13 cellular contexts compared by ENCODE assay signal in genomic region chr5:76999451-76999850, GRCh38. TPM values are rescaled to one million over a fixed set of nuclear protein-coding genes. Genes with fewer than 3 reads are reported as not detected.
DNase-seq lines count a peak whose midpoint lies in the region; ATAC-seq lines count a peak whose summit lies in the region.
"Had no signal": no experiment of that assay in that cellular context is flagged by ENCODE, and none has a peak within 500 bp of the region (broad histone marks: within the 10 kb centered on the region; RNA-seq: fewer than 3 reads in every experiment).

No MANE protein-coding gene starts in this region.

- no peaks in the 10 kb centered on the region for H3K36me3 ChIP-seq in adipocyte (ENCODE audit: control insufficient read depth, insufficient read depth, low read length, severe bottlenecking)
- H3K36me3 ChIP-seq: BLaER1 treated with 17β-estradiol and CSF1 and Interleukin-3, amounts not matched to agents 10 nM and 100 nM; tibial artery had no signal

- no peaks in the 10 kb centered on the region for H3K4me1 ChIP-seq in adipocyte (ENCODE audit: control insufficient read depth, insufficient read depth, low read length)
- H3K4me1 ChIP-seq: tibial artery had no signal

- H3K4me3 Mint-ChIP-seq in activated CD4-positive, alpha-beta memory T cell treated with anti-CD3 and anti-CD28 coated beads, Interleukin-2, amount 10 ng/mL, durations not matched to agents 7 days and 5 days: no peak overlapping the region
- H3K4me3 Mint-ChIP-seq: IgD-negative memory B cell; natural killer cell treated with Interleukin-12 subunit alpha and Interleukin-12 subunit beta and Interleukin-15 and Interleukin-18, amount 100 ng/mL, for 72 hours had no signal

- no peak overlapping the region for H3K27ac Mint-ChIP-seq in activated CD4-positive, alpha-beta memory T cell treated with anti-CD3 and anti-CD28 coated beads, Interleukin-2, amount 10 ng/mL, durations not matched to agents 7 days and 5 days
- H3K27ac Mint-ChIP-seq: IgD-negative memory B cell; natural killer cell treated with Interleukin-12 subunit alpha and Interleukin-12 subunit beta and Interleukin-15 and Interleukin-18, amount 100 ng/mL, for 72 hours had no signal

- H3K27me3 ChIP-seq in adipocyte (replicated peaks; ENCODE audit: control insufficient read depth, insufficient read depth, low read length): peaks cover 2% of the 10 kb centered on the region
- H3K27me3 ChIP-seq: BLaER1 treated with 17β-estradiol and CSF1 and Interleukin-3, amounts not matched to agents 10 nM and 100 nM had no signal

- H3K27me3 Mint-ChIP-seq in activated CD4-positive, alpha-beta memory T cell treated with anti-CD3 and anti-CD28 coated beads, Interleukin-2, amount 10 ng/mL, durations not matched to agents 7 days and 5 days: peaks cover 33% of the 10 kb centered on the region

- peaks cover 3% of the 10 kb centered on the region for H3K4me1 Mint-ChIP-seq in activated CD4-positive, alpha-beta memory T cell treated with anti-CD3 and anti-CD28 coated beads, Interleukin-2, amount 10 ng/mL, durations not matched to agents 7 days and 5 days
- H3K4me1 Mint-ChIP-seq: IgD-negative memory B cell had no signal

- H3K4me3 ChIP-seq in adipocyte (ENCODE audit: low read length): no peak overlapping the region
- H3K4me3 ChIP-seq: BLaER1 treated with 17β-estradiol and CSF1 and Interleukin-3, amounts not matched to agents 10 nM and 100 nM; tibial artery had no signal

- H3K9me3 Mint-ChIP-seq in activated CD4-positive, alpha-beta memory T cell treated with anti-CD3 and anti-CD28 coated beads, Interleukin-2, amount 10 ng/mL, durations not matched to agents 7 days and 5 days: no peaks in the 10 kb centered on the region
- H3K9me3 Mint-ChIP-seq: natural killer cell treated with Interleukin-12 subunit alpha and Interleukin-12 subunit beta and Interleukin-15 and Interleukin-18, amount 100 ng/mL, for 72 hours had no signal

- ATAC-seq in HG03025 (IDR thresholded peaks at IDR 0.05; ENCODE audit: low FRiP score, unreplicated experiment): no peak
- ATAC-seq: natural killer cell treated with Interleukin-12 subunit alpha and Interleukin-12 subunit beta and Interleukin-15 and Interleukin-18, amount 100 ng/mL, for 72 hours; Panc1 had no signal

- no peaks in the 10 kb centered on the region for H3K9me3 ChIP-seq in adipocyte (ENCODE audit: control insufficient read depth, low read length)
- H3K9me3 ChIP-seq: BLaER1 treated with 17β-estradiol and CSF1 and Interleukin-3, amounts not matched to agents 10 nM and 100 nM; tibial artery had no signal

- POLR2A ChIA-PET in activated CD4-positive, alpha-beta memory T cell treated with anti-CD3 and anti-CD28 coated beads, Interleukin-2, amount 10 ng/mL, durations not matched to agents 7 days and 5 days (lab: Charles Lee): no interaction called here

- peak; percentile 35 for DNase-seq in AG08396 (ENCODE audit: low spot score)
- DNase-seq in HS-5 (ENCODE audit: low read depth): peak; percentile 73
- DNase-seq in adipocyte (ENCODE audit: low read depth): peak; percentile 61
- peak; percentile 6 for DNase-seq in glomerular visceral epithelial cell (ENCODE audit: extremely low spot score)
- DNase-seq in NCI-H1417 (lab: John Stamatoyannopoulos, UW): no peak
- no peak for DNase-seq in activated CD4-positive, alpha-beta memory T cell treated with anti-CD3 and anti-CD28 coated beads, Interleukin-2, amount 10 ng/mL, durations not matched to agents 7 days and 5 days
- no peak for DNase-seq in stimulated activated CD4-positive, alpha-beta T cell treated with anti-CD3 and anti-CD28 coated beads, Interleukin-4, amount 100 ng/mL, for 1 hour
- DNase-seq: tibial artery had no signal

- no peak overlapping the region for H3K9ac ChIP-seq in adipocyte (ENCODE audit: low read length)
- H3K9ac ChIP-seq: BLaER1 treated with 17β-estradiol and CSF1 and Interleukin-3, amounts not matched to agents 10 nM and 100 nM had no signal

- CTCF ChIA-PET in activated CD4-positive, alpha-beta memory T cell treated with anti-CD3 and anti-CD28 coated beads, Interleukin-2, amount 10 ng/mL, durations not matched to agents 7 days and 5 days (lab: Charles Lee): no interaction called here

- H3K36me3 Mint-ChIP-seq in activated CD4-positive, alpha-beta memory T cell treated with anti-CD3 and anti-CD28 coated beads, Interleukin-2, amount 10 ng/mL, durations not matched to agents 7 days and 5 days (ENCODE audit: low read depth): no peaks in the 10 kb centered on the region
- H3K36me3 Mint-ChIP-seq: IgD-negative memory B cell; natural killer cell treated with Interleukin-12 subunit alpha and Interleukin-12 subunit beta and Interleukin-15 and Interleukin-18, amount 100 ng/mL, for 72 hours had no signal

RNA-seq across cellular contexts. Expression of gene AGGF1, which starts 30.8 kb away (rescaled TPM):
- total RNA-seq in activated CD4-positive, alpha-beta memory T cell treated with anti-CD3 and anti-CD28 coated beads, Interleukin-2, amount 10 ng/mL, durations not matched to agents 7 days and 5 days: 10 to 100 TPM; 26.4 to 28.6 TPM

RNA-seq across cellular contexts. Expression of gene CRHBP, which starts 46.6 kb away (rescaled TPM):
- under 1 TPM; 0.10 to 0.43 TPM for total RNA-seq in activated CD4-positive, alpha-beta memory T cell treated with anti-CD3 and anti-CD28 coated beads, Interleukin-2, amount 10 ng/mL, durations not matched to agents 7 days and 5 days
- total RNA-seq: natural killer cell treated with Interleukin-12 subunit alpha and Interleukin-12 subunit beta and Interleukin-15 and Interleukin-18, amount 100 ng/mL, for 72 hours had no signal

Comparison
In these comparisons a context has a peak if more than half of its experiments do, and no peak if none do; other contexts are left out.
1. DNase-seq: peak in AG08396 (single experiment), HS-5 (single experiment), adipocyte (single experiment) and glomerular visceral epithelial cell (single experiment); none in NCI-H1417 (0 of 3), activated CD4-positive, alpha-beta memory T cell treated with anti-CD3 and anti-CD28 coated beads, Interleukin-2, amount 10 ng/mL, durations not matched to agents 7 days and 5 days (single experiment) and stimulated activated CD4-positive, alpha-beta T cell treated with anti-CD3 and anti-CD28 coated beads, Interleukin-4, amount 100 ng/mL, for 1 hour (single experiment).